34 cellular contexts compared by ENCODE assay signal in the genomic region with DNA sequence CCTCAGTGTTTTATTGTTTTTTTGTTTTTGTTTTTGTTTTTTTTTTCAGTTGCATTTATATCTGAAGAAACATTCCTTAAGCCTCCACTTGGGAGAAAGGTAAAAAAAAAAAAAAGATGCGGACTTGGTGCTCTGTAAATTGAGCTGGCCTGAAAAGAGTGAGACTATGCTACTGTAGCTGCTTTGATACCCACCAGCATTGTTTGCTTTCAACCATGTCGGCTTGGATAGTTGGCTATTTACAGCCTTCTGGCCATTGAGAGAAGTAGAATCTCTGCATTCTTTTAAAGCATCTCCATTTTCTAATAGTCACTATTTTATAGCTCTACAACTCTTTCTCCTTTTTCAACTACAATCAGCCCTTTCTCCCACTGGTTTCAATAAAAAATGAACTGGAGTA.
"Had no signal": no experiment of that assay in that cellular context is flagged by ENCODE, and none has a peak within 500 bp of the region (broad histone marks: within the 10 kb centered on the region; RNA-seq: fewer than 3 reads in every experiment).

No MANE protein-coding gene starts in this region.

- H3K36me3 Mint-ChIP-seq: activated CD8-positive, alpha-beta memory T cell treated with anti-CD3 and anti-CD28 coated beads, Interleukin-2, amount 10 ng/mL, durations not matched to agents 7 days and 5 days; activated naive CD4-positive, alpha-beta T cell treated with anti-CD3 and anti-CD28 coated beads, Interleukin-2, amount 10 ng/mL, durations not matched to agents 7 days and 5 days; activated naive CD4-positive, alpha-beta T cell treated with anti-CD3 and anti-CD28 coated beads, Interleukin-2, amount 50 U/mL, for 24 hours; activated naive CD8-positive, alpha-beta T cell; activated naive CD8-positive, alpha-beta T cell treated with anti-CD3 and anti-CD28 coated beads, Interleukin-2, amount 10 ng/mL, durations not matched to agents 7 days and 5 days; brain had no signal

- ATAC-seq: activated CD4-positive, alpha-beta T cell treated with anti-CD3 and anti-CD28 coated beads for 36 hours; activated CD4-positive, CD25-positive, alpha-beta regulatory T cell treated with anti-CD3 and anti-CD28 coated beads, Interleukin-2, amount 50 U/mL, for 24 hours; activated CD8-positive, alpha-beta memory T cell treated with anti-CD3 and anti-CD28 coated beads, Interleukin-2, amount 10 ng/mL, durations not matched to agents 7 days and 5 days; activated CD8-positive, alpha-beta T cell treated with anti-CD3 and anti-CD28 coated beads, Interleukin-2, amount 10 ng/mL, durations not matched to agents 7 days and 5 days; activated naive CD8-positive, alpha-beta T cell treated with anti-CD3 and anti-CD28 coated beads, Interleukin-2, amount 50 U/mL, for 24 hours; T-helper 17 cell had no signal

- H3K27ac Mint-ChIP-seq: activated CD4-positive, alpha-beta memory T cell treated with anti-CD3 and anti-CD28 coated beads, Interleukin-2, amount 10 ng/mL, durations not matched to agents 7 days and 5 days; activated CD4-positive, alpha-beta T cell treated with anti-CD3 and anti-CD28 coated beads for 36 hours; activated CD4-positive, alpha-beta T cell treated with anti-CD3 and anti-CD28 coated beads, Interleukin-2, amount 10 ng/mL, durations not matched to agents 7 days and 5 days; activated CD8-positive, alpha-beta memory T cell treated with anti-CD3 and anti-CD28 coated beads, Interleukin-2, amount 10 ng/mL, durations not matched to agents 7 days and 5 days; activated CD8-positive, alpha-beta T cell treated with anti-CD3 and anti-CD28 coated beads, Interleukin-2, amount 10 ng/mL, durations not matched to agents 7 days and 5 days; activated naive CD4-positive, alpha-beta T cell treated with anti-CD3 and anti-CD28 coated beads, Interleukin-2, amount 10 ng/mL, durations not matched to agents 7 days and 5 days; activated naive CD4-positive, alpha-beta T cell treated with anti-CD3 and anti-CD28 coated beads, Interleukin-2, amount 50 U/mL, for 24 hours; activated naive CD8-positive, alpha-beta T cell; activated naive CD8-positive, alpha-beta T cell treated with anti-CD3 and anti-CD28 coated beads, Interleukin-2, amount 10 ng/mL, durations not matched to agents 7 days and 5 days; activated naive CD8-positive, alpha-beta T cell treated with anti-CD3 and anti-CD28 coated beads, Interleukin-2, amount 50 U/mL, for 24 hours; activated T-cell treated with anti-CD3 and anti-CD28 coated beads, Interleukin-2, amount 50 U/mL, for 24 hours; activated T-helper 2 cell treated with anti-CD3 and anti-CD28 coated beads, Interferon-gamma antibody, Interleukin-2, Interleukin-4, amounts not matched to agents 10 μg/mL and 5 μg/mL and 100 μg/mL, durations not matched to agents 14 hours and 24 hours and 36 hours; brain; T-helper 17 cell had no signal

- H3K9me3 Mint-ChIP-seq: activated CD4-positive, alpha-beta memory T cell treated with anti-CD3 and anti-CD28 coated beads, Interleukin-2, amount 10 ng/mL, durations not matched to agents 7 days and 5 days; activated CD4-positive, alpha-beta T cell treated with anti-CD3 and anti-CD28 coated beads, Interleukin-2, amount 10 ng/mL, durations not matched to agents 7 days and 5 days; activated naive CD4-positive, alpha-beta T cell treated with anti-CD3 and anti-CD28 coated beads, Interleukin-2, amount 10 ng/mL, durations not matched to agents 7 days and 5 days; activated naive CD8-positive, alpha-beta T cell treated with anti-CD3 and anti-CD28 coated beads, Interleukin-2, amount 10 ng/mL, durations not matched to agents 7 days and 5 days; activated T-helper 2 cell treated with anti-CD3 and anti-CD28 coated beads, Interferon-gamma antibody, Interleukin-2, Interleukin-4, amounts not matched to agents 10 μg/mL and 5 μg/mL and 100 μg/mL, durations not matched to agents 14 hours and 24 hours and 36 hours; brain; central memory CD8-positive, alpha-beta T cell had no signal

- H3K36me3 ChIP-seq: ascending aorta, cardiac muscle cell had no signal

- H3K27me3 ChIP-seq: ascending aorta, cardiac muscle cell had no signal

- H3K4me3 Mint-ChIP-seq: activated CD4-positive, alpha-beta memory T cell treated with anti-CD3 and anti-CD28 coated beads, Interleukin-2, amount 10 ng/mL, durations not matched to agents 7 days and 5 days; activated CD4-positive, alpha-beta T cell treated with anti-CD3 and anti-CD28 coated beads for 36 hours; activated CD4-positive, alpha-beta T cell treated with anti-CD3 and anti-CD28 coated beads, Interleukin-2, amount 10 ng/mL, durations not matched to agents 7 days and 5 days; activated CD8-positive, alpha-beta memory T cell treated with anti-CD3 and anti-CD28 coated beads, Interleukin-2, amount 10 ng/mL, durations not matched to agents 7 days and 5 days; activated CD8-positive, alpha-beta T cell treated with anti-CD3 and anti-CD28 coated beads, Interleukin-2, amount 10 ng/mL, durations not matched to agents 7 days and 5 days; activated naive CD4-positive, alpha-beta T cell treated with anti-CD3 and anti-CD28 coated beads, Interleukin-2, amount 10 ng/mL, durations not matched to agents 7 days and 5 days; activated naive CD4-positive, alpha-beta T cell treated with anti-CD3 and anti-CD28 coated beads, Interleukin-2, amount 50 U/mL, for 24 hours; activated naive CD8-positive, alpha-beta T cell; activated naive CD8-positive, alpha-beta T cell treated with anti-CD3 and anti-CD28 coated beads, Interleukin-2, amount 10 ng/mL, durations not matched to agents 7 days and 5 days; activated naive CD8-positive, alpha-beta T cell treated with anti-CD3 and anti-CD28 coated beads, Interleukin-2, amount 50 U/mL, for 24 hours; activated T-cell treated with anti-CD3 and anti-CD28 coated beads, Interleukin-2, amount 50 U/mL, for 24 hours; brain; central memory CD8-positive, alpha-beta T cell; T-helper 17 cell had no signal

- DNase-seq: activated CD4-positive, alpha-beta memory T cell treated with anti-CD3 and anti-CD28 coated beads, Interleukin-2, amount 10 ng/mL, durations not matched to agents 7 days and 5 days; activated CD4-positive, alpha-beta T cell treated with anti-CD3 and anti-CD28 coated beads for 1 hour; activated CD4-positive, alpha-beta T cell treated with anti-CD3 and anti-CD28 coated beads for 36 hours; activated CD4-positive, alpha-beta T cell treated with anti-CD3 and anti-CD28 coated beads for 48 hours; activated CD4-positive, alpha-beta T cell treated with anti-CD3 and anti-CD28 coated beads, Interleukin-2, amount 10 ng/mL, durations not matched to agents 7 days and 5 days; activated CD4-positive, alpha-beta T cell treated with anti-CD3 and anti-CD28 coated beads, Interleukin-2, amount 50 U/mL, for 48 hours; activated CD4-positive, CD25-positive, alpha-beta regulatory T cell; activated CD8-positive, alpha-beta memory T cell treated with anti-CD3 and anti-CD28 coated beads for 24 hours; activated CD8-positive, alpha-beta memory T cell treated with anti-CD3 and anti-CD28 coated beads, Interleukin-2, amount 10 ng/mL, durations not matched to agents 7 days and 5 days; activated CD8-positive, alpha-beta memory T cell treated with anti-CD3 and anti-CD28 coated beads, Interleukin-2, amount 50 U/mL, for 48 hours; activated CD8-positive, alpha-beta T cell treated with anti-CD3 and anti-CD28 coated beads, Interleukin-2, amount 10 ng/mL, durations not matched to agents 7 days and 5 days; activated effector memory CD4-positive, alpha-beta T cell treated with Interleukin-2 at 50 U/mL for 16 hours; activated gamma-delta T cell; activated naive CD4-positive, alpha-beta T cell treated with anti-CD3 and anti-CD28 coated beads, Interleukin-2, amount 10 ng/mL, durations not matched to agents 7 days and 5 days; activated naive CD4-positive, alpha-beta T cell treated with Interleukin-2 at 50 U/mL for 16 hours; activated naive CD8-positive, alpha-beta T cell treated with anti-CD3 and anti-CD28 coated beads, Interleukin-2, amount 10 ng/mL, durations not matched to agents 7 days and 5 days; activated naive CD8-positive, alpha-beta T cell treated with anti-CD3 and anti-CD28 coated beads, Interleukin-2, amount 50 U/mL, for 24 hours; activated T-cell treated with anti-CD3 and anti-CD28 coated beads, Interleukin-2, amount 50 U/mL, for 24 hours; activated T-cell treated with anti-CD3 and anti-CD28 coated beads, Interleukin-2, amount 50 U/mL, for 48 hours; amygdala; anterior cingulate cortex; caudate nucleus; cerebellar nuclear complex; T-helper 17 cell; T1000 had no signal

- H3K4me1 Mint-ChIP-seq: activated CD4-positive, alpha-beta memory T cell treated with anti-CD3 and anti-CD28 coated beads, Interleukin-2, amount 10 ng/mL, durations not matched to agents 7 days and 5 days; activated CD4-positive, alpha-beta T cell treated with anti-CD3 and anti-CD28 coated beads for 36 hours; activated CD4-positive, alpha-beta T cell treated with anti-CD3 and anti-CD28 coated beads, Interleukin-2, amount 10 ng/mL, durations not matched to agents 7 days and 5 days; activated CD8-positive, alpha-beta memory T cell treated with anti-CD3 and anti-CD28 coated beads, Interleukin-2, amount 10 ng/mL, durations not matched to agents 7 days and 5 days; activated naive CD4-positive, alpha-beta T cell treated with anti-CD3 and anti-CD28 coated beads, Interleukin-2, amount 10 ng/mL, durations not matched to agents 7 days and 5 days; activated naive CD4-positive, alpha-beta T cell treated with anti-CD3 and anti-CD28 coated beads, Interleukin-2, amount 50 U/mL, for 24 hours; activated naive CD8-positive, alpha-beta T cell treated with anti-CD3 and anti-CD28 coated beads, Interleukin-2, amount 10 ng/mL, durations not matched to agents 7 days and 5 days; activated naive CD8-positive, alpha-beta T cell treated with anti-CD3 and anti-CD28 coated beads, Interleukin-2, amount 50 U/mL, for 24 hours; central memory CD8-positive, alpha-beta T cell; T-helper 17 cell had no signal

- H3K4me3 ChIP-seq: ascending aorta, cardiac muscle cell had no signal

- H3K27me3 Mint-ChIP-seq: activated CD4-positive, alpha-beta memory T cell treated with anti-CD3 and anti-CD28 coated beads, Interleukin-2, amount 10 ng/mL, durations not matched to agents 7 days and 5 days; activated CD4-positive, alpha-beta T cell treated with anti-CD3 and anti-CD28 coated beads for 36 hours; activated CD4-positive, alpha-beta T cell treated with anti-CD3 and anti-CD28 coated beads, Interleukin-2, amount 10 ng/mL, durations not matched to agents 7 days and 5 days; activated CD8-positive, alpha-beta memory T cell treated with anti-CD3 and anti-CD28 coated beads, Interleukin-2, amount 10 ng/mL, durations not matched to agents 7 days and 5 days; activated naive CD4-positive, alpha-beta T cell treated with anti-CD3 and anti-CD28 coated beads, Interleukin-2, amount 10 ng/mL, durations not matched to agents 7 days and 5 days; activated naive CD4-positive, alpha-beta T cell treated with anti-CD3 and anti-CD28 coated beads, Interleukin-2, amount 50 U/mL, for 24 hours; activated naive CD8-positive, alpha-beta T cell; activated naive CD8-positive, alpha-beta T cell treated with anti-CD3 and anti-CD28 coated beads, Interleukin-2, amount 10 ng/mL, durations not matched to agents 7 days and 5 days; activated naive CD8-positive, alpha-beta T cell treated with anti-CD3 and anti-CD28 coated beads, Interleukin-2, amount 50 U/mL, for 24 hours; activated T-cell treated with anti-CD3 and anti-CD28 coated beads, Interleukin-2, amount 50 U/mL, for 24 hours; brain; central memory CD8-positive, alpha-beta T cell; T-helper 17 cell had no signal

- H3K27ac ChIP-seq: ascending aorta, cardiac muscle cell, VCaP had no signal

- H3K9me3 ChIP-seq: ascending aorta had no signal

- H3K4me1 ChIP-seq: ascending aorta had no signal
